ENCODE assay signal across 36 cellular contexts in the genomic region with DNA sequence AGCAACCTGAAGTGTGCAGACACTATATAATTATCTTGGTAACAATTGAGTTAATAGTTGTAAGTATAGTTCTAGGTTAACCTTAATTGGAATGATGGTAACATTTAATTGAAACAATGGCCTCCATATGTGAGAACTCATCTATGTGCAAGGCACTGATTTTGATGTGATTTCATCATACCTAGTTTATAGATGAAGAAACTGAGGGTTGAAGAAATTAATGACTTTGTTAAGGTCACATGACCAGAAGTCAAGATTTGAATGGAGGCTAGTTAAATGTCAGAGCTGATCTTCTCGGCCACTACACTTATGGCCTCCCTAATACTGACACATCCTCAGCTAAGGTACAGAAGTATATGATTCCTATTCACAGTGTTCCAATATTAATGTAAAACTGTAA.
"Had no signal": no experiment of that assay in that cellular context is flagged by ENCODE, and none has a peak within 500 bp of the region (broad histone marks: within the 10 kb centered on the region; RNA-seq: fewer than 3 reads in every experiment).

No MANE protein-coding gene starts in this region.

- DNase-seq: Karpas-422, Kasumi-1, MG63, MM.1S, MV-4-11, NCI-H1048, NCI-H1092, NCI-H1092 treated with DMSO at 0.1 percent for 48 hours, NCI-H1105, NCI-H1105 treated with DMSO at 0.1 percent for 48 hours, NCI-H1417, NCI-H1417 treated with DMSO at 0.1 percent for 48 hours, NCI-H1436, NCI-H1436 treated with DMSO at 0.1 percent for 48 hours, NCI-H146, NCI-H1694, NCI-H1694 treated with DMSO at 0.1 percent for 48 hours, NCI-H187, NCI-H187 treated with DMSO at 0.1 percent for 48 hours, NCI-H1930, NCI-H2029, NCI-H2029 treated with DMSO at 0.1 percent for 48 hours, NCI-H2081, NCI-H2081 treated with DMSO at 0.1 percent for 48 hours, NCI-H2107, NCI-H2171, NCI-H2171 treated with DMSO at 0.1 percent for 48 hours, NCI-H2227 treated with DMSO at 0.1 percent for 48 hours, NCI-H226, NCI-H345, NCI-H446, NCI-H446 treated with DMSO at 0.1 percent for 48 hours, NCI-H510A, NCI-H510A treated with DMSO at 0.1 percent for 48 hours, NCI-H524, NCI-H524 treated with DMSO at 0.1 percent for 48 hours had no signal

- H3K9me3 ChIP-seq: MG63 had no signal

- H3K27me3 ChIP-seq: MG63 had no signal

- H3K36me3 ChIP-seq: MG63 had no signal

- H3K4me3 ChIP-seq: MG63 had no signal
